Comparison of ENCODE assay signal across 1 cellular context in the genomic region with DNA sequence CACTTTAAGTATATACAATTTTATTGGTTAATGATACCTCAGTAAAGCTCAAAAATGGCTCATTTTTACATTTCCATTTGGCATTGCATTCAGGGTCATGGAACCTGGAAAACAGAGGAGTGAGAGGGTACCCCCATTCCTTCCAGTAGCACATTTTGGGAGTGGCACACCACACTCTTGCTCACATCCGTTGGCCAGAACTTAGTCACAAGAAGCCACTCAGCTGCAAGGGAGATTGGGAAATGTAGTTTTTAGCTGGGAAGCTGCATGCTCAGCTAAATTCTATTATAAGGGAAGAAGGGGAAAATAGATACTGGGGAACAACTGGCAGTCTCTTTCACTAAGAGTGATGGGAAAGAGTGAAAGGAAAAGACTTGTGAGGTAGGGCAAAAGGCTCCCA.
TF ChIP-seq lines count a peak whose summit lies in the region.

No MANE protein-coding gene starts in this region.

TF ChIP-seq in A549, 52 proteins besides CTCF, POLR2A, EP300 and RAD21 (continued from another document):
- no peak for TF ChIP-seq ESRRA (IDR thresholded peaks at IDR 0.05; ENCODE audit: borderline replicate concordance, low read length)
